Comparison of ENCODE assay signal across 14 cellular contexts in genomic region chr12:94372379-94372930, GRCh38.
DNase-seq lines count a peak whose midpoint lies in the region; ATAC-seq and TF ChIP-seq lines count a peak whose summit lies in the region.
"Had no signal": no experiment of that assay in that cellular context is flagged by ENCODE, and none has a peak within 500 bp of the region (broad histone marks: within the 10 kb centered on the region; RNA-seq: fewer than 3 reads in every experiment).

No MANE protein-coding gene starts in this region.

- H3K4me3 ChIP-seq in OCI-LY3 (ENCODE audit: low read length), result peak overlapping the region; percentile 14; the same call in 1 of the 2 replicates
- no peak overlapping the region for H3K4me3 ChIP-seq in endodermal cell (ENCODE audit: low read length)
- no peak overlapping the region for H3K4me3 ChIP-seq in Peyer's patch
- no peak overlapping the region for H3K4me3 ChIP-seq in lower leg skin (ENCODE audit: low read depth, poor library complexity, severe bottlenecking)
- H3K4me3 ChIP-seq: stomach had no signal

- H3K9ac ChIP-seq in OCI-LY3 (ENCODE audit: low read length) (peak overlapping the region; percentile 27; the same call in 1 of the 2 replicates), endodermal cell (ENCODE audit: extremely low read depth, low read length, poor library complexity, severe bottlenecking) (no peak overlapping the region)

- peaks cover 18% of the 10 kb centered on the region for H3K36me3 Mint-ChIP-seq in natural killer cell treated with Interleukin-12 subunit alpha and Interleukin-12 subunit beta and Interleukin-15 and Interleukin-18, amount 100 ng/mL, for 72 hours
- H3K36me3 Mint-ChIP-seq in natural killer cell (no peaks in the 10 kb centered on the region), endodermal cell (ENCODE audit: low read depth) (peaks cover 1% of the 10 kb centered on the region)

- H3K36me3 ChIP-seq in OCI-LY3 (replicated peaks; ENCODE audit: low read depth, low read length) (peaks cover 20% of the 10 kb centered on the region), endodermal cell (ENCODE audit: control insufficient read depth, insufficient read depth, low read length) (peaks cover under 1% of the 10 kb centered on the region), Peyer's patch (no peaks in the 10 kb centered on the region)

- ATAC-seq in natural killer cell treated with Interleukin-12 subunit alpha and Interleukin-12 subunit beta and Interleukin-15 and Interleukin-18, amount 100 ng/mL, for 72 hours, result peak in 1 of 2 donors; percentile 87
- ATAC-seq in natural killer cell, result no peak
- ATAC-seq in HG02588 (IDR thresholded peaks at IDR 0.05; ENCODE audit: unreplicated experiment), result peak; percentile 50
- peak; percentile 90 for ATAC-seq in stimulated activated naive CD8-positive, alpha-beta T cell treated with anti-CD3 and anti-CD28 coated beads, Interleukin-15, amount 100 ng/mL, for 72 hours
- ATAC-seq: foreskin keratinocyte had no signal

- no peak for DNase-seq in natural killer cell treated with Interleukin-12 subunit alpha and Interleukin-12 subunit beta and Interleukin-15 and Interleukin-18, amount 100 ng/mL, for 72 hours (ENCODE audit: low spot score)
- DNase-seq in natural killer cell (no peak), endodermal cell (no peak), Peyer's patch (no peak), lower leg skin (ENCODE audit: low spot score in 2 of 2) (no peak)
- no peak for DNase-seq in stimulated activated naive CD8-positive, alpha-beta T cell treated with anti-CD3 and anti-CD28 coated beads, Interleukin-15, amount 100 ng/mL, for 72 hours
- DNase-seq: BE2C; foreskin keratinocyte; H9; islet precursor cell; stimulated activated CD4-positive, alpha-beta T cell treated with anti-CD3 and anti-CD28 coated beads, Interleukin-2, amount 100 ng/mL, for 24 hours; stomach had no signal

- no peaks in the 10 kb centered on the region for H4K20me1 ChIP-seq in OCI-LY3 (ENCODE audit: insufficient read depth, low read length)

- H3K4me3 Mint-ChIP-seq in natural killer cell treated with Interleukin-12 subunit alpha and Interleukin-12 subunit beta and Interleukin-15 and Interleukin-18, amount 100 ng/mL, for 72 hours, result peak overlapping the region; percentile 42
- H3K4me3 Mint-ChIP-seq in natural killer cell (no peak overlapping the region), endodermal cell (no peak overlapping the region)
- H3K4me3 Mint-ChIP-seq in stimulated activated naive CD8-positive, alpha-beta T cell treated with anti-CD3 and anti-CD28 coated beads, Interleukin-15, amount 100 ng/mL, for 72 hours, result peak overlapping the region in 1 of 2 donors; percentile 6
- H3K4me3 Mint-ChIP-seq: H9 had no signal

- H2AFZ ChIP-seq in OCI-LY3 (ENCODE audit: low read depth, low read length), result no peak overlapping the region

- H3K27ac ChIP-seq in OCI-LY3 (ENCODE audit: low read length) (peak overlapping the region; percentile 85), endodermal cell (ENCODE audit: low read depth, low read length) (no peak overlapping the region), Peyer's patch (no peak overlapping the region)
- H3K27ac ChIP-seq: foreskin keratinocyte, stomach had no signal

- peak overlapping the region; percentile 21 to 78 for H3K27ac Mint-ChIP-seq in natural killer cell treated with Interleukin-12 subunit alpha and Interleukin-12 subunit beta and Interleukin-15 and Interleukin-18, amount 100 ng/mL, for 72 hours
- H3K27ac Mint-ChIP-seq in natural killer cell (no peak overlapping the region), endodermal cell (no peak overlapping the region)
- peak overlapping the region; percentile 42 to 78 for H3K27ac Mint-ChIP-seq in stimulated activated naive CD8-positive, alpha-beta T cell treated with anti-CD3 and anti-CD28 coated beads, Interleukin-15, amount 100 ng/mL, for 72 hours
- H3K27ac Mint-ChIP-seq: H9 had no signal

- H3K79me2 ChIP-seq in OCI-LY3 (ENCODE audit: low read length), result 0 out of 2 replicates have a peak, but pooled peaks cover 3% of the 10 kb centered on the region

- WGBS in endodermal cell (ENCODE audit: insufficient coverage in 1 of 2, insufficient read length in 1 of 2), 2 experiments, result 92 to 100% methylated on average over 2 of the region's 2 CpGs
- 84 to 92% methylated on average over 2 of the region's 2 CpGs for WGBS in lower leg skin, 2 donors

- TF ChIP-seq CTCF in natural killer cell (IDR thresholded peaks at IDR 0.05), result no peak
- no peak for TF ChIP-seq CTCF in OCI-LY3 (IDR thresholded peaks at IDR 0.05; ENCODE audit: low read depth, low read length)
- TF ChIP-seq CTCF in endodermal cell (conservative IDR thresholded peaks at IDR 0.05), result no peak
- TF ChIP-seq CTCF in Peyer's patch (IDR thresholded peaks at IDR 0.05), result no peak
- no peak for TF ChIP-seq CTCF in lower leg skin (IDR thresholded peaks at IDR 0.05)

- no peak for TF ChIP-seq POLR2A in Peyer's patch (IDR thresholded peaks at IDR 0.05)
- TF ChIP-seq POLR2A in lower leg skin (IDR thresholded peaks at IDR 0.05), result no peak

- H3K27me3 Mint-ChIP-seq in natural killer cell treated with Interleukin-12 subunit alpha and Interleukin-12 subunit beta and Interleukin-15 and Interleukin-18, amount 100 ng/mL, for 72 hours, result no peaks in the 10 kb centered on the region
- H3K27me3 Mint-ChIP-seq in natural killer cell (ENCODE audit: low read depth in 2 of 2) (no peaks in the 10 kb centered on the region), endodermal cell (ENCODE audit: insufficient read depth) (no peaks in the 10 kb centered on the region)
- H3K27me3 Mint-ChIP-seq in stimulated activated naive CD8-positive, alpha-beta T cell treated with anti-CD3 and anti-CD28 coated beads, Interleukin-15, amount 100 ng/mL, for 72 hours, result no peaks in the 10 kb centered on the region

- H3K9me3 Mint-ChIP-seq in natural killer cell treated with Interleukin-12 subunit alpha and Interleukin-12 subunit beta and Interleukin-15 and Interleukin-18, amount 100 ng/mL, for 72 hours, result no peaks in the 10 kb centered on the region
- H3K9me3 Mint-ChIP-seq in natural killer cell (no peaks in the 10 kb centered on the region), endodermal cell (no peaks in the 10 kb centered on the region)
- H3K9me3 Mint-ChIP-seq in stimulated activated naive CD8-positive, alpha-beta T cell treated with anti-CD3 and anti-CD28 coated beads, Interleukin-15, amount 100 ng/mL, for 72 hours, result no peaks in the 10 kb centered on the region
- H3K9me3 Mint-ChIP-seq: H9 had no signal

- no peaks in the 10 kb centered on the region for H3K9me3 ChIP-seq in OCI-LY3 (ENCODE audit: insufficient read depth, low read length)
- no peaks in the 10 kb centered on the region for H3K9me3 ChIP-seq in endodermal cell (ENCODE audit: control insufficient read depth, low read length)
- no peaks in the 10 kb centered on the region for H3K9me3 ChIP-seq in Peyer's patch
- H3K9me3 ChIP-seq: BE2C, stomach had no signal

- intact Hi-C loops in natural killer cell (cut with micrococcal nuclease) (no loop called here), lower leg skin (cut with DNase I; ENCODE audit: low total_unique reads) (no loop called here)

- peaks cover 26% of the 10 kb centered on the region for H3K4me1 ChIP-seq in OCI-LY3 (ENCODE audit: low read length)
- H3K4me1 ChIP-seq in endodermal cell (ENCODE audit: control insufficient read depth, insufficient read depth, low read length), result no peaks in the 10 kb centered on the region
- H3K4me1 ChIP-seq in Peyer's patch, result no peaks in the 10 kb centered on the region
- H3K4me1 ChIP-seq: BE2C, foreskin keratinocyte, stomach had no signal

- peak overlapping the region; percentile 52 for H3K4me2 ChIP-seq in OCI-LY3 (ENCODE audit: low read length)

- peaks cover 3 to 8% of the 10 kb centered on the region in 2 donors for H3K4me1 Mint-ChIP-seq in natural killer cell treated with Interleukin-12 subunit alpha and Interleukin-12 subunit beta and Interleukin-15 and Interleukin-18, amount 100 ng/mL, for 72 hours (ENCODE audit: low read depth in 2 of 2)
- H3K4me1 Mint-ChIP-seq in natural killer cell (no peaks in the 10 kb centered on the region), endodermal cell (no peaks in the 10 kb centered on the region)
- H3K4me1 Mint-ChIP-seq in stimulated activated naive CD8-positive, alpha-beta T cell treated with anti-CD3 and anti-CD28 coated beads, Interleukin-15, amount 100 ng/mL, for 72 hours, result peaks cover 14% of the 10 kb centered on the region

- H3K27me3 ChIP-seq in OCI-LY3 (ENCODE audit: low read depth, low read length) (no peaks in the 10 kb centered on the region), endodermal cell (ENCODE audit: control insufficient read depth, insufficient read depth, low read length, poor library complexity, severe bottlenecking) (no peaks in the 10 kb centered on the region), Peyer's patch (no peaks in the 10 kb centered on the region)
- H3K27me3 ChIP-seq: BE2C, foreskin keratinocyte, stomach had no signal

Comparison
In these comparisons a context has a peak if more than half of its experiments do, and no peak if none do; other contexts are left out.
1. H3K27ac Mint-ChIP-seq: peak in natural killer cell treated with Interleukin-12 subunit alpha and Interleukin-12 subunit beta and Interleukin-15 and Interleukin-18, amount 100 ng/mL, for 72 hours (2 of 2) and stimulated activated naive CD8-positive, alpha-beta T cell treated with anti-CD3 and anti-CD28 coated beads, Interleukin-15, amount 100 ng/mL, for 72 hours (2 of 2); none in natural killer cell (0 of 2) and endodermal cell (single experiment).
2. ATAC-seq: peak in HG02588 (single experiment) and stimulated activated naive CD8-positive, alpha-beta T cell treated with anti-CD3 and anti-CD28 coated beads, Interleukin-15, amount 100 ng/mL, for 72 hours (single experiment); none in natural killer cell (0 of 3).